Comparison of ENCODE assay signal across 11 cellular contexts in the genomic region with DNA sequence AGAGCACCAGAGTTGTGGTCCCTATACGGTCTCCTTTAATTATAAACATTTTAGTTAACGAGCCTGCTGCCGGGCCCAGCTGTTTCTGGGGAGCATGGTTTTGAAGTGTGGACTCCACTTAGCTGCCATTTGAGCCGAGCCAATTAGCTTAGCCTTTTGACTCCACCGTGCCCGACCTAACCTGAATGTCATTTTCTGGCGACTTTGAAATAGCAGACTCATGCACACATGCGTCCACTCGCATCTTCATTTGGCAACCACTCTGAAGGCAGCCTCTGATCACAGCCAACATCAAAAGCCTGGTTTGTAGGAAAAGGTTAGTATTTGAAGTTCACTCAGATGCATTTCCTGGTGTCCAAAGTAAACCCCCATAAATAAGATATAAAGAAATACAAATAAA.
"Had no signal": no experiment of that assay in that cellular context is flagged by ENCODE, and none has a peak within 500 bp of the region (broad histone marks: within the 10 kb centered on the region; RNA-seq: fewer than 3 reads in every experiment).

No MANE protein-coding gene starts in this region.

- H3K27ac ChIP-seq: ascending aorta, neutrophil, right lobe of liver, WERI-Rb-1 had no signal

- ATAC-seq: activated naive CD8-positive, alpha-beta T cell treated with anti-CD3 and anti-CD28 coated beads, Interleukin-2, amount 50 U/mL, for 24 hours; right lobe of liver had no signal

- H3K36me3 ChIP-seq: neutrophil, right lobe of liver had no signal

- H3K4me3 ChIP-seq: ascending aorta, right lobe of liver had no signal

- H3K27me3 ChIP-seq: ascending aorta, right lobe of liver had no signal

- H3K9me3 ChIP-seq: ascending aorta, neutrophil, right lobe of liver had no signal

- DNase-seq: activated CD4-positive, alpha-beta T cell treated with anti-CD3 and anti-CD28 coated beads for 48 hours; activated naive CD4-positive, alpha-beta T cell; activated naive CD8-positive, alpha-beta T cell treated with anti-CD3 and anti-CD28 coated beads, Interleukin-2, amount 50 U/mL, for 24 hours; foreskin melanocyte; stimulated activated naive CD4-positive, alpha-beta T cell treated with Interleukin-2 at 50 U/mL for 16 hours; T1000; trophoblast cell; WERI-Rb-1 had no signal
